In genomic region chr1:21260405-21261129, GRCh38 we compare ENCODE assay signal across 11 cellular contexts. TPM values are rescaled to one million over a fixed set of nuclear protein-coding genes. Genes with fewer than 3 reads are reported as not detected.
A peak's percentile ranks its signal among the peaks of the same experiment; 100 is the strongest.
DNase-seq lines count a peak whose midpoint lies in the region; ATAC-seq and TF ChIP-seq lines count a peak whose summit lies in the region.
"Had no signal": no experiment of that assay in that cellular context is flagged by ENCODE, and none has a peak within 500 bp of the region (broad histone marks: within the 10 kb centered on the region; RNA-seq: fewer than 3 reads in every experiment).

No MANE protein-coding gene starts in this region.

- in situ Hi-C loops in brain microvascular endothelial cell (cut with HindIII; ENCODE audit: low pct_ligation_motif_present, low sequenced_read_pairs) = loop anchor here (5.0 kb wide), 1 partner anchor 77 kb away; no protein-coding TSS in a partner anchor

- TF ChIP-seq RAD21 in Ishikawa (IDR thresholded peaks at IDR 0.05; ENCODE audit: low read depth) = no peak

- H3K36me3 ChIP-seq in ACC112 (ENCODE audit: insufficient read depth, low read length) (0 out of 2 replicates have a peak, but pooled peaks cover 3% of the 10 kb centered on the region), brain microvascular endothelial cell (replicated peaks) (peaks cover 39% of the 10 kb centered on the region), endodermal cell (ENCODE audit: control insufficient read depth, insufficient read depth, low read length) (no peaks in the 10 kb centered on the region)

- DNase-seq in brain microvascular endothelial cell = no peak
- no peak for DNase-seq in neural crest cell (ENCODE audit: low read depth, low spot score)
- DNase-seq in endodermal cell = no peak
- DNase-seq in hippocampal formation (lab: John Stamatoyannopoulos, UW) = no peak
- DNase-seq: activated CD8-positive, alpha-beta memory T cell treated with anti-CD3 and anti-CD28 coated beads, Interleukin-2, amount 50 U/mL, for 48 hours; NCI-H2029; stimulated activated CD4-positive, alpha-beta T cell treated with anti-CD3 and anti-CD28 coated beads, Interleukin-12 subunit alpha, Interleukin-12 subunit beta, amount 100 ng/mL, for 4 hours had no signal

- no peaks in the 10 kb centered on the region for H3K27me3 Mint-ChIP-seq in neural crest cell (ENCODE audit: low read depth)
- no peaks in the 10 kb centered on the region for H3K27me3 Mint-ChIP-seq in endodermal cell (ENCODE audit: insufficient read depth)

- TF ChIP-seq EP300 in Ishikawa (IDR thresholded peaks at IDR 0.05; ENCODE audit: borderline replicate concordance) = peak; percentile 81

- no peaks in the 10 kb centered on the region for H3K79me2 ChIP-seq in ACC112 (ENCODE audit: control insufficient read depth, insufficient read depth, low read length, unreplicated experiment)

- H3K27ac ChIP-seq in ACC112 (ENCODE audit: low read depth, low read length) (peak overlapping the region; percentile 99; the same call in 1 of the 2 replicates), brain microvascular endothelial cell (peak overlapping the region; percentile 97), endodermal cell (ENCODE audit: low read depth, low read length) (no peak overlapping the region)

- H3K4me1 ChIP-seq in ACC112 (ENCODE audit: control insufficient read depth, insufficient read depth, low read length, unreplicated experiment) (peaks cover 21% of the 10 kb centered on the region), endodermal cell (ENCODE audit: control insufficient read depth, insufficient read depth, low read length) (peaks cover 7% of the 10 kb centered on the region)

- no peaks in the 10 kb centered on the region for H3K36me3 Mint-ChIP-seq in neural crest cell (ENCODE audit: low read depth)
- H3K36me3 Mint-ChIP-seq in endodermal cell (ENCODE audit: low read depth) = peaks cover 36% of the 10 kb centered on the region

- no peak overlapping the region for H3K9ac ChIP-seq in endodermal cell (ENCODE audit: extremely low read depth, low read length, poor library complexity, severe bottlenecking)

- H3K27me3 ChIP-seq in ACC112 (ENCODE audit: insufficient read depth, low read length) = no peaks in the 10 kb centered on the region
- no peaks in the 10 kb centered on the region for H3K27me3 ChIP-seq in brain microvascular endothelial cell (replicated peaks)
- H3K27me3 ChIP-seq in endodermal cell (ENCODE audit: control insufficient read depth, insufficient read depth, low read length, poor library complexity, severe bottlenecking) = no peaks in the 10 kb centered on the region

- no peak for ATAC-seq in GM21619 (IDR thresholded peaks at IDR 0.05; ENCODE audit: unreplicated experiment)
- ATAC-seq in HG03460 (IDR thresholded peaks at IDR 0.05; ENCODE audit: unreplicated experiment) = no peak

- H3K4me3 ChIP-seq in ACC112 (ENCODE audit: low read depth, low read length) (no peak overlapping the region), brain microvascular endothelial cell (ENCODE audit: low read depth, low read length) (no peak overlapping the region), endodermal cell (ENCODE audit: low read length) (no peak overlapping the region)

- 91 to 92% methylated on average over 18 to 22 of the region's 22 CpGs for WGBS in endodermal cell (ENCODE audit: insufficient coverage in 1 of 2, insufficient read length in 1 of 2), 2 experiments

- H3K9me3 Mint-ChIP-seq in neural crest cell = no peaks in the 10 kb centered on the region
- no peaks in the 10 kb centered on the region for H3K9me3 Mint-ChIP-seq in endodermal cell

- TF ChIP-seq CTCF in brain microvascular endothelial cell (IDR thresholded peaks at IDR 0.05; ENCODE audit: low read depth, low read length, missing control alignments) (no peak), neural crest cell (conservative IDR thresholded peaks at IDR 0.05) (no peak), endodermal cell (conservative IDR thresholded peaks at IDR 0.05) (no peak)

- H3K9me3 ChIP-seq in endodermal cell (ENCODE audit: control insufficient read depth, low read length) = no peaks in the 10 kb centered on the region

- H3K4me3 Mint-ChIP-seq in neural crest cell = no peak overlapping the region
- H3K4me3 Mint-ChIP-seq in endodermal cell = no peak overlapping the region

- H3K27ac Mint-ChIP-seq in neural crest cell (ENCODE audit: unreplicated experiment) (peak overlapping the region; percentile 100), endodermal cell (no peak overlapping the region)

- no peak overlapping the region for H2AFZ ChIP-seq in ACC112 (ENCODE audit: low read length, unreplicated experiment)

- H3K4me1 Mint-ChIP-seq in neural crest cell (peaks cover 44% of the 10 kb centered on the region), endodermal cell (peaks cover 17% of the 10 kb centered on the region)

TF ChIP-seq in Ishikawa, 13 proteins besides CTCF, POLR2A, EP300 and RAD21:
- peak; percentile 84 for TF ChIP-seq TCF12 (IDR thresholded peaks at IDR 0.05; ENCODE audit: low read depth)
- peak; percentile 87 for TF ChIP-seq NFIC (IDR thresholded peaks at IDR 0.05)
- no peak for TF ChIP-seq ZBTB7A (IDR thresholded peaks at IDR 0.05; ENCODE audit: low read depth)
TF ChIP-seq in Ishikawa: peak in this region for 2.

RNA-seq across cellular contexts. Expression of gene ECE1, which starts 29.7 kb away (rescaled TPM):
- total RNA-seq in neural crest cell = 38.3 and 40.3 TPM in 2 replicates
- total RNA-seq in endodermal cell = 10 to 100 TPM; 47.8 to 57.9 TPM
- polyA plus RNA-seq in endodermal cell (2013, experiment 1 of 2) = 38.8 TPM
- 42.8 TPM for polyA plus RNA-seq in endodermal cell (2013, experiment 2 of 2)
